In genomic region chr2:207091928-207092327, GRCh38 we compare ENCODE assay signal across 20 cellular contexts.
A peak's percentile ranks its signal among the peaks of the same experiment; 100 is the strongest.
DNase-seq lines count a peak whose midpoint lies in the region; ATAC-seq, FAIRE-seq and TF ChIP-seq lines count a peak whose summit lies in the region.
"Had no signal": no experiment of that assay in that cellular context is flagged by ENCODE, and none has a peak within 500 bp of the region (broad histone marks: within the 10 kb centered on the region; RNA-seq: fewer than 3 reads in every experiment).

No MANE protein-coding gene starts in this region.

- H3K4me3 Mint-ChIP-seq in endodermal cell: no peak overlapping the region

- H3K9ac ChIP-seq in endodermal cell (ENCODE audit: extremely low read depth, low read length, poor library complexity, severe bottlenecking): no peak overlapping the region

- H3K4me3 ChIP-seq in endodermal cell (ENCODE audit: low read length) (no peak overlapping the region), lung (no peak overlapping the region), OCI-LY7 (ENCODE audit: low read depth, low read length, poor library complexity, severe bottlenecking) (no peak overlapping the region)
- H3K4me3 ChIP-seq: thyroid gland had no signal

- CTCF ChIA-PET in OCI-LY7 (lab: Charles Lee; ENCODE audit: unreplicated experiment): no interaction called here

- peaks cover 5% of the 10 kb centered on the region for H3K36me3 Mint-ChIP-seq in endodermal cell (ENCODE audit: low read depth)

- TF ChIP-seq CTCF in endodermal cell (conservative IDR thresholded peaks at IDR 0.05) (no peak), lung (IDR thresholded peaks at IDR 0.05; ENCODE audit: control extremely low read depth, extremely low read depth) (no peak), OCI-LY7 (conservative IDR thresholded peaks at IDR 0.05; ENCODE audit: low read length) (no peak)

- H3K36me3 ChIP-seq in endodermal cell (ENCODE audit: control insufficient read depth, insufficient read depth, low read length) (peaks cover 32% of the 10 kb centered on the region), lung (ENCODE audit: control insufficient read depth in 2 of 2, insufficient read depth in 2 of 2, low read length in 2 of 2) (peaks cover 0 to 4% of the 10 kb centered on the region in 2 donors), OCI-LY7 (ENCODE audit: insufficient read depth, low read length) (no peaks in the 10 kb centered on the region)

- no peaks in the 10 kb centered on the region for H3K9me2 ChIP-seq in OCI-LY7 (ENCODE audit: insufficient read depth, low read length)

- H3K9me3 ChIP-seq in endodermal cell (ENCODE audit: control insufficient read depth, low read length) (no peaks in the 10 kb centered on the region), lung (ENCODE audit: control insufficient read depth in 2 of 2, insufficient read depth in 1 of 2, low read length in 1 of 2) (no peaks in the 10 kb centered on the region), OCI-LY7 (ENCODE audit: low read length) (no peaks in the 10 kb centered on the region)
- H3K9me3 ChIP-seq: thyroid gland had no signal

- H3K4me2 ChIP-seq in OCI-LY7 (ENCODE audit: low read length): no peak overlapping the region

- H4K20me1 ChIP-seq in OCI-LY7 (ENCODE audit: insufficient read depth, low read length): no peaks in the 10 kb centered on the region

- no TSS peak for BruUV-seq in OCI-LY7 (replicated peaks; lab: Mats Ljungman, UMichigan)

- no peak for TF ChIP-seq POLR2A in GM12891 (IDR thresholded peaks at IDR 0.05; ENCODE audit: low read depth, low read length)

- FAIRE-seq in GM12891 (lab: Jason Lieb, UNC): peak; percentile 20
- FAIRE-seq: GM18507 had no signal

- H3K4me1 ChIP-seq in endodermal cell (ENCODE audit: control insufficient read depth, insufficient read depth, low read length) (peaks cover 20% of the 10 kb centered on the region), lung (ENCODE audit: control insufficient read depth in 2 of 2, insufficient read depth in 2 of 2, low read length in 2 of 2) (peaks cover 17 to 61% of the 10 kb centered on the region in 2 donors), OCI-LY7 (ENCODE audit: insufficient read depth, low read length, poor library complexity, severe bottlenecking) (no peaks in the 10 kb centered on the region)

- intact Hi-C loops in OCI-LY7 (cut with micrococcal nuclease; ENCODE audit: unreplicated experiment): no loop called here

- no peak for DNase-seq in GM12891 (ENCODE audit: insufficient read length, low spot score)
- DNase-seq in endodermal cell: no peak
- no peak for DNase-seq in lung (ENCODE audit: low spot score)
- DNase-seq in OCI-LY7 (ENCODE audit: low spot score): no peak
- DNase-seq in AG08395 (ENCODE audit: low spot score): no peak
- DNase-seq in T-helper 1 cell: no peak
- DNase-seq: activated CD4-positive, alpha-beta T cell treated with anti-CD3 and anti-CD28 coated beads, Interleukin-2, amount 50 U/mL, for 4 hours; EL; erythroblast; Kasumi-1; NCI-H1092 treated with DMSO at 0.1 percent for 48 hours; NCI-H2081; NCI-H446 treated with DMSO at 0.1 percent for 48 hours; NK-92 treated with Interleukin-12 subunit alpha and Interleukin-12 subunit beta, amount 100 ng/mL, for 24 hours; nucleus accumbens; retina; RPMI8226; thyroid gland had no signal

- H3K27me3 Mint-ChIP-seq in endodermal cell (ENCODE audit: insufficient read depth): no peaks in the 10 kb centered on the region

- no peaks in the 10 kb centered on the region for H3K79me2 ChIP-seq in OCI-LY7 (ENCODE audit: insufficient read depth, low read depth, low read length)

- H3K27ac ChIP-seq in endodermal cell (ENCODE audit: low read depth, low read length) (no peak overlapping the region), lung (ENCODE audit: low read depth in 1 of 2, low read length in 1 of 2) (peak overlapping the region; percentile 5 to 93), OCI-LY7 (ENCODE audit: low read depth, low read length, poor library complexity, severe bottlenecking) (no peak overlapping the region)

- no peaks in the 10 kb centered on the region for H3K9me3 Mint-ChIP-seq in endodermal cell

- H3K27me3 ChIP-seq in endodermal cell (ENCODE audit: control insufficient read depth, insufficient read depth, low read length, poor library complexity, severe bottlenecking) (no peaks in the 10 kb centered on the region), lung (ENCODE audit: control insufficient read depth, insufficient read depth) (no peaks in the 10 kb centered on the region)
- H3K27me3 ChIP-seq: thyroid gland had no signal

- POLR2A ChIA-PET in OCI-LY7 (lab: Charles Lee): interaction anchor here (0.5 to 1.0 kb wide), 2 partner anchors 56 to 219 kb away, joined by 3 read pairs; no protein-coding TSS in a partner anchor

- ATAC-seq in HG02759 (IDR thresholded peaks at IDR 0.05; ENCODE audit: unreplicated experiment): peak; percentile 75
- no peak for ATAC-seq in lung (ENCODE audit: insufficient read depth, low FRiP score)

- peak overlapping the region; percentile 20 for H3K27ac Mint-ChIP-seq in endodermal cell

- 91 to 100% methylated on average over 1 to 2 of the region's 2 CpGs for WGBS in endodermal cell (ENCODE audit: insufficient coverage in 1 of 2, insufficient read length in 1 of 2), 2 experiments
- WGBS in lung, 2 donors: 77 to 85% methylated on average over 2 of the region's 2 CpGs

- H2AFZ ChIP-seq in OCI-LY7 (ENCODE audit: low read length): no peak overlapping the region

- peaks cover 75% of the 10 kb centered on the region for H3K4me1 Mint-ChIP-seq in endodermal cell

TF ChIP-seq in GM12891, 5 proteins besides CTCF, POLR2A, EP300 and RAD21:
- TF ChIP-seq PAX5 (IDR thresholded peaks at IDR 0.05; ENCODE audit: insufficient read depth, low read length, severe bottlenecking): no peak

Comparison
In these comparisons a context has a peak if more than half of its experiments do, and no peak if none do; other contexts are left out.
1. H3K27ac ChIP-seq: peak in lung (2 of 2); none in endodermal cell (single experiment) and OCI-LY7 (single experiment).